ENCODE assay signal across 1 cellular context in genomic region chr4:8649631-8650261, GRCh38.
TF ChIP-seq lines count a peak whose summit lies in the region.

No MANE protein-coding gene starts in this region.

TF ChIP-seq in GM23338, 12 proteins besides CTCF, POLR2A, EP300 and RAD21 (continued from another document):
- TF ChIP-seq ETS1 (IDR thresholded peaks at IDR 0.05) = no peak
- TF ChIP-seq REST (IDR thresholded peaks at IDR 0.05; ENCODE audit: unreplicated experiment) = no peak
- no peak for TF ChIP-seq EZH2phosphoT487 (IDR thresholded peaks at IDR 0.05; ENCODE audit: unreplicated experiment)
- TF ChIP-seq STAT1 (IDR thresholded peaks at IDR 0.05; ENCODE audit: unreplicated experiment) = no peak
